Comparison of ENCODE assay signal across 29 cellular contexts in the genomic region with DNA sequence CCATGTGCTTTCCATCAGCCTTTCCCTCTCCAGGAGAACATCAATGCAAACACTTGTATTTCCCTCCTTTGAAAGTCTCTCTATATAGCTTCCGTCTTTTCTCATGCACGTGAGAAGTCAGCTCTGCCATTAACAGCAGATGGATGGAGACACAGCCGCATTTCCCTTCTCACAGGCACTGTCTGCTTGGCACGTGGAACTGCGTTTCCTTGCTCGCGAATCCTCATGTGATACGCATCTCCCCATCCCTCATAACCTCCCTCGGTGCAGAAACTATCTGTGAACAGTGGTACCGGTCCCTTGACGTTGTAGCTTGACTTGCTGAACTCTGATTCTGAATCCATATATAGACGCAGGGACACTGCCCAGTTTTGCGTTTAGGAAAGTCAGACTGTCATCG.
"Had no signal": no experiment of that assay in that cellular context is flagged by ENCODE, and none has a peak within 500 bp of the region (broad histone marks: within the 10 kb centered on the region; RNA-seq: fewer than 3 reads in every experiment).

No MANE protein-coding gene starts in this region.

- FAIRE-seq: astrocyte, endometrium, endothelial cell of umbilical vein, frontal cortex had no signal

- H3K9me3 ChIP-seq: colonic mucosa, esophagus squamous epithelium had no signal

- H3K27ac ChIP-seq: brain microvascular endothelial cell, colonic mucosa, epithelial cell of prostate, esophagus squamous epithelium, WERI-Rb-1 had no signal

- H3K4me3 ChIP-seq: colonic mucosa, esophagus squamous epithelium had no signal

- H3K36me3 ChIP-seq: brain microvascular endothelial cell, colonic mucosa, esophagus squamous epithelium, WERI-Rb-1 had no signal

- H3K27me3 ChIP-seq: brain microvascular endothelial cell, colonic mucosa, esophagus squamous epithelium had no signal

- H3K4me1 ChIP-seq: colonic mucosa, esophagus squamous epithelium had no signal

- DNase-seq: activated B cell treated with CpG ODN at 0.5 μM for 24 hours; activated CD4-positive, alpha-beta T cell treated with anti-CD3 and anti-CD28 coated beads for 48 hours; activated CD4-positive, alpha-beta T cell treated with anti-CD3 and anti-CD28 coated beads, Interleukin-2, amount 50 U/mL, for 1 hour; activated CD4-positive, alpha-beta T cell treated with anti-CD3 and anti-CD28 coated beads, Interleukin-2, amount 50 U/mL, for 48 hours; activated CD8-positive, alpha-beta memory T cell treated with anti-CD3 and anti-CD28 coated beads, Interleukin-2, amount 10 ng/mL, durations not matched to agents 7 days and 5 days; activated CD8-positive, alpha-beta memory T cell treated with anti-CD3 and anti-CD28 coated beads, Interleukin-2, amount 50 U/mL, for 4 hours; activated CD8-positive, alpha-beta T cell treated with anti-CD3 and anti-CD28 coated beads for 36 hours; activated gamma-delta T cell; activated naive CD4-positive, alpha-beta T cell; activated naive CD4-positive, alpha-beta T cell treated with anti-CD3 and anti-CD28 coated beads, Interleukin-2, amount 10 ng/mL, durations not matched to agents 7 days and 5 days; activated T-cell treated with anti-CD3 and anti-CD28 coated beads, Interleukin-2, amount 50 U/mL, for 24 hours; activated T-cell treated with anti-CD3 and anti-CD28 coated beads, Interleukin-2, amount 50 U/mL, for 72 hours; amniotic stem cell; brain microvascular endothelial cell; caudate nucleus; cerebellar nuclear complex; colonic mucosa; effector CD8-positive, alpha-beta T cell; esophagus squamous epithelium; head of caudate nucleus; T-helper 1 cell; T-helper 17 cell; T1000; WERI-Rb-1 had no signal
